8 cellular contexts compared by ENCODE assay signal in genomic region chr17:42675348-42675983, GRCh38. TPM values are rescaled to one million over a fixed set of nuclear protein-coding genes. Genes with fewer than 3 reads are reported as not detected.
DNase-seq lines count a peak whose midpoint lies in the region; ATAC-seq and TF ChIP-seq lines count a peak whose summit lies in the region.

No MANE protein-coding gene starts in this region.

- peak; percentile 2 to 5 for ATAC-seq in left cardiac atrium
- no peak for ATAC-seq in stimulated activated effector memory CD8-positive, alpha-beta T cell treated with anti-CD3 and anti-CD28 coated beads, Interleukin-12 subunit alpha, Interleukin-12 subunit beta, amount 100 ng/mL, for 72 hours
- no peak for ATAC-seq in HG03354 (IDR thresholded peaks at IDR 0.05; ENCODE audit: poor library complexity, severe bottlenecking, unreplicated experiment)

- TF ChIP-seq CTCF in HEK293 (tag by site-specific recombination; IDR thresholded peaks at IDR 0.05) (no peak), RWPE1 (conservative IDR thresholded peaks at IDR 0.05; ENCODE audit: low read depth) (no peak)

- H3K4me3 ChIP-seq in HEK293 (ENCODE audit: low read depth, low read length): peak overlapping the region; percentile 82

- no peak overlapping the region for H3K27ac Mint-ChIP-seq in stimulated activated effector memory CD8-positive, alpha-beta T cell treated with anti-CD3 and anti-CD28 coated beads, Interleukin-12 subunit alpha, Interleukin-12 subunit beta, amount 100 ng/mL, for 72 hours

- H3K9me3 Mint-ChIP-seq in stimulated activated effector memory CD8-positive, alpha-beta T cell treated with anti-CD3 and anti-CD28 coated beads, Interleukin-12 subunit alpha, Interleukin-12 subunit beta, amount 100 ng/mL, for 72 hours: no peaks in the 10 kb centered on the region

- H3K4me3 Mint-ChIP-seq in stimulated activated effector memory CD8-positive, alpha-beta T cell treated with anti-CD3 and anti-CD28 coated beads, Interleukin-12 subunit alpha, Interleukin-12 subunit beta, amount 100 ng/mL, for 72 hours: peak overlapping the region; percentile 75

- intact Hi-C loops in left cardiac atrium (cut with DNase I): loop anchor here in 1 of 2 donors (10.0 kb wide), 1 partner anchor 101 kb away; the partner anchor contains the start of gene PSMC3IP

- peak overlapping the region; percentile 82; the same call in 1 of the 2 replicates for H3K27ac ChIP-seq in HEK293 (ENCODE audit: extremely low read depth, low read depth, low read length)
- peak overlapping the region; percentile 99 for H3K27ac ChIP-seq in RWPE1

- peaks cover 54% of the 10 kb centered on the region for H3K4me1 Mint-ChIP-seq in stimulated activated effector memory CD8-positive, alpha-beta T cell treated with anti-CD3 and anti-CD28 coated beads, Interleukin-12 subunit alpha, Interleukin-12 subunit beta, amount 100 ng/mL, for 72 hours

- peaks cover 5% of the 10 kb centered on the region for H3K36me3 Mint-ChIP-seq in stimulated activated effector memory CD8-positive, alpha-beta T cell treated with anti-CD3 and anti-CD28 coated beads, Interleukin-12 subunit alpha, Interleukin-12 subunit beta, amount 100 ng/mL, for 72 hours

- H3K9me3 ChIP-seq in HEK293 (ENCODE audit: control insufficient read depth, insufficient read depth, low read depth, low read length): no peaks in the 10 kb centered on the region

- POLR2A ChIA-PET in HEK293 (lab: Yijun Ruan, JAX) (interaction anchor here (1.1 to 6.1 kb wide), 8 partner anchors 8 to 158 kb away, joined by 3 to 56 read pairs (median 14); partner anchors contain the start of genes PSMC3IP, RETREG3, TUBG1 and TUBG2), RWPE1 (lab: Yijun Ruan, JAX; ENCODE audit: low non-redundant PET) (interaction anchor here (0.6 to 1.6 kb wide), 2 partner anchors 16 to 638 kb away, joined by 3 to 5 read pairs; partner anchors contain the start of gene TUBG2)

- H3K4me1 ChIP-seq in HEK293 (ENCODE audit: control insufficient read depth, insufficient read depth, low read length): peaks cover 18% of the 10 kb centered on the region

- peaks cover 0 to 33% of the 10 kb centered on the region in 2 experiments; a peak in 1 of 3 replicates for H3K36me3 ChIP-seq in HEK293 (ENCODE audit: control insufficient read depth in 2 of 2, insufficient read depth in 1 of 2, low read length in 2 of 2)

- CTCF ChIA-PET in HEK293 (lab: Yijun Ruan, JAX): interaction anchor here (0.6 to 3.3 kb wide), 6 partner anchors 12 to 97 kb away, joined by 3 to 22 read pairs (median 6); partner anchors contain the start of gene PSMC3IP
- CTCF ChIA-PET in RWPE1 (lab: Yijun Ruan, JAX): interaction anchor here (0.6 to 5.7 kb wide), 4 partner anchors 12 to 380 kb away, joined by 3 to 22 read pairs (median 3); no protein-coding TSS in a partner anchor

- DNase-seq in RWPE1 (ENCODE audit: low spot score) (no peak), left cardiac atrium (peak; percentile 45), NOMO-1 (lab: John Stamatoyannopoulos, UW; ENCODE audit: unreplicated experiment in 2 of 2) (no peak)
- no peak for DNase-seq in stimulated activated effector memory CD8-positive, alpha-beta T cell treated with anti-CD3 and anti-CD28 coated beads, Interleukin-12 subunit alpha, Interleukin-12 subunit beta, amount 100 ng/mL, for 72 hours (ENCODE audit: low spot score in 2 of 2)
- DNase-seq in effector CD4-positive, alpha-beta T cell: no peak
- no peak for DNase-seq in activated CD4-positive, alpha-beta T cell treated with anti-CD3 and anti-CD28 coated beads, Interleukin-2, amount 50 U/mL, for 4 hours

TF ChIP-seq in HEK293, 187 proteins besides CTCF, POLR2A, EP300 and RAD21:
- TF ChIP-seq ZNF549 (tag by site-specific recombination; IDR thresholded peaks at IDR 0.05) (no peak), KLF7 (tag by site-specific recombination; IDR thresholded peaks at IDR 0.05; ENCODE audit: borderline replicate concordance) (0 out of 2 replicates have a peak, but pooled peaks have one; percentile 14), ZBTB20 (tag by site-specific recombination; IDR thresholded peaks at IDR 0.05) (peak; percentile 83), SP7 (tag by site-specific recombination; IDR thresholded peaks at IDR 0.05) (0 out of 2 replicates have a peak, but pooled peaks have one; percentile 7), ZNF692 (tag by site-specific recombination; IDR thresholded peaks at IDR 0.05) (no peak), ZNF341 (tag by site-specific recombination; IDR thresholded peaks at IDR 0.05; ENCODE audit: low read depth) (peak; percentile 73), ZNF398 (tag by site-specific recombination; IDR thresholded peaks at IDR 0.05) (peak; percentile 84), ZNF10 (tag by site-specific recombination; IDR thresholded peaks at IDR 0.05) (0 out of 2 replicates have a peak, but pooled peaks have one; percentile 20), ZNF560 (tag by site-specific recombination; IDR thresholded peaks at IDR 0.05; ENCODE audit: borderline replicate concordance) (no peak), ZFP69B (tag by site-specific recombination; IDR thresholded peaks at IDR 0.05) (no peak), ZNF37A (tag by site-specific recombination; IDR thresholded peaks at IDR 0.05) (no peak), ZFHX2 (tag by site-specific recombination; conservative IDR thresholded peaks at IDR 0.05) (peak; percentile 48; the same call in 1 of the 2 replicates), PRDM10 (tag by site-specific recombination; IDR thresholded peaks at IDR 0.05) (peak; percentile 96), GLIS1 (tag by site-specific recombination; IDR thresholded peaks at IDR 0.05) (peak; percentile 69), SCRT2 (tag by site-specific recombination; IDR thresholded peaks at IDR 0.05) (no peak), GLIS2 (tag by site-specific recombination; IDR thresholded peaks at IDR 0.05) (peak; percentile 41)
TF ChIP-seq in HEK293: peak in this region for 10.

RNA-seq across cellular contexts. Expression of gene PLEKHH3, which starts 1.3 kb away (rescaled TPM):
- total RNA-seq in left cardiac atrium: 10 to 100 TPM; 18.1 to 19.9 TPM

RNA-seq across cellular contexts. Expression of gene CCR10, which starts 6.2 kb away (rescaled TPM):
- 1 to 10 TPM; 1.7 to 3.3 TPM for total RNA-seq in left cardiac atrium

RNA-seq across cellular contexts. Expression of gene CNTNAP1, which starts 6.9 kb away (rescaled TPM):
- 1 to 10 TPM; 4.7 to 7.2 TPM for total RNA-seq in left cardiac atrium

RNA-seq across cellular contexts. Expression of gene TUBG2, which starts 16.4 kb away (rescaled TPM):
- total RNA-seq in left cardiac atrium: 10 to 100 TPM; 14.4 to 15.8 TPM

Comparison
In these comparisons a context has a peak if more than half of its experiments do, and no peak if none do; other contexts are left out.
1. ATAC-seq: peak in left cardiac atrium (2 of 2); none in stimulated activated effector memory CD8-positive, alpha-beta T cell treated with anti-CD3 and anti-CD28 coated beads, Interleukin-12 subunit alpha, Interleukin-12 subunit beta, amount 100 ng/mL, for 72 hours (single experiment) and HG03354 (single experiment).